In the genomic region with DNA sequence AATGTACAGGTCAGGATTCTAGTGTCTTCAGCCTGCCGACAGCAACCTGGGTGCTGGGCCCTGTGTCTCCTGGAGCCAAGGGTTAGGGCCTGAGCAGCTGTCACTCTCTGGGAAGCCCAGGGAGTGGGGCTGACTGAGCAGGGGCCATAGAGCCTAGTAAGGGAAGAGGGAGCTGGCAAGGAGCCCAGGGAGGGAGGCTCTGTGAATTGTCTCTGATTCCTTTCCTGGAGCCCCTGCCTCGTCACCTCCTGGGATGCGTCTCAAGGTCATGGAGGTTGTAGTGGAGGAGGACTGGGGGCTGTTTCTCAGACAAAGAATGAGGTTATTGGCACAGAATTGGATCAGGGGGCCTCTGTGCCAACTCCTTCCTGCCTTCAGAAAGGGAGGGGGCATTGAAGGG, we compare ENCODE assay signal across 18 cellular contexts.
A peak's percentile ranks its signal among the peaks of the same experiment; 100 is the strongest.
DNase-seq lines count a peak whose midpoint lies in the region.
"Had no signal": no experiment of that assay in that cellular context is flagged by ENCODE, and none has a peak within 500 bp of the region (broad histone marks: within the 10 kb centered on the region; RNA-seq: fewer than 3 reads in every experiment).

No MANE protein-coding gene starts in this region.

- H3K9me3 Mint-ChIP-seq in activated T-cell treated with anti-CD3 and anti-CD28 coated beads, Interleukin-2, amount 50 U/mL, for 24 hours = no peaks in the 10 kb centered on the region
- H3K9me3 Mint-ChIP-seq: activated CD4-positive, alpha-beta memory T cell treated with anti-CD3 and anti-CD28 coated beads for 36 hours; stimulated activated naive B cell treated with anti-CD40 and anti-IgM and Interleukin-4, amounts not matched to agents 10 μg/mL and 1 μg/mL and 100 μg/mL, for 72 hours; T-cell had no signal

- peak overlapping the region; percentile 4 for H3K27ac Mint-ChIP-seq in activated T-cell treated with anti-CD3 and anti-CD28 coated beads, Interleukin-2, amount 50 U/mL, for 24 hours
- H3K27ac Mint-ChIP-seq: activated CD4-positive, alpha-beta memory T cell treated with anti-CD3 and anti-CD28 coated beads for 36 hours; stimulated activated naive B cell treated with anti-CD40 and anti-IgM and Interleukin-4, amounts not matched to agents 10 μg/mL and 1 μg/mL and 100 μg/mL, for 72 hours; T-cell had no signal

- no peak for DNase-seq in activated T-cell treated with anti-CD3 and anti-CD28 coated beads, Interleukin-2, amount 50 U/mL, for 24 hours
- DNase-seq in activated T-cell treated with anti-CD3 and anti-CD28 coated beads, Interleukin-2, amount 50 U/mL, for 1 hour = no peak
- peak; percentile 97 for DNase-seq in NCI-H69 (lab: John Stamatoyannopoulos, UW)
- peak; percentile 29 for DNase-seq in epidermal melanocyte (ENCODE audit: insufficient read length, low spot score)
- no peak for DNase-seq in AG20443 (ENCODE audit: low spot score)
- no peak for DNase-seq in HuH-7 (ENCODE audit: low spot score)
- no peak for DNase-seq in stimulated activated naive CD4-positive, alpha-beta T cell treated with Interleukin-2 at 50 U/mL for 16 hours (lab: John Stamatoyannopoulos, UW)
- no peak for DNase-seq in activated CD8-positive, alpha-beta memory T cell treated with anti-CD3 and anti-CD28 coated beads for 24 hours
- DNase-seq: activated CD4-positive, alpha-beta memory T cell treated with anti-CD3 and anti-CD28 coated beads for 36 hours; erythroblast; MM.1S; naive thymus-derived CD4-positive, alpha-beta T cell; NCI-H526; psoas muscle; stimulated activated CD4-positive, alpha-beta T cell treated with anti-CD3 and anti-CD28 coated beads, Interleukin-12 subunit alpha, Interleukin-12 subunit beta, amount 100 ng/mL, for 4 hours; stimulated activated naive B cell treated with anti-CD40 and anti-IgM and Interleukin-4, amounts not matched to agents 10 μg/mL and 1 μg/mL and 100 μg/mL, for 72 hours; T-cell; upper lobe of right lung had no signal

- no peak overlapping the region for H3K4me3 Mint-ChIP-seq in activated T-cell treated with anti-CD3 and anti-CD28 coated beads, Interleukin-2, amount 50 U/mL, for 24 hours
- H3K4me3 Mint-ChIP-seq: activated CD4-positive, alpha-beta memory T cell treated with anti-CD3 and anti-CD28 coated beads for 36 hours; naive thymus-derived CD4-positive, alpha-beta T cell; stimulated activated naive B cell treated with anti-CD40 and anti-IgM and Interleukin-4, amounts not matched to agents 10 μg/mL and 1 μg/mL and 100 μg/mL, for 72 hours; T-cell had no signal

- no peaks in the 10 kb centered on the region for H3K27me3 Mint-ChIP-seq in activated T-cell treated with anti-CD3 and anti-CD28 coated beads, Interleukin-2, amount 50 U/mL, for 24 hours
- H3K27me3 Mint-ChIP-seq: activated CD4-positive, alpha-beta memory T cell treated with anti-CD3 and anti-CD28 coated beads for 36 hours; naive thymus-derived CD4-positive, alpha-beta T cell; stimulated activated naive B cell treated with anti-CD40 and anti-IgM and Interleukin-4, amounts not matched to agents 10 μg/mL and 1 μg/mL and 100 μg/mL, for 72 hours; T-cell had no signal

- H3K4me1 Mint-ChIP-seq in activated T-cell treated with anti-CD3 and anti-CD28 coated beads, Interleukin-2, amount 50 U/mL, for 24 hours (ENCODE audit: low read depth) = peaks cover 1% of the 10 kb centered on the region

- peaks cover 47% of the 10 kb centered on the region for H3K36me3 Mint-ChIP-seq in activated T-cell treated with anti-CD3 and anti-CD28 coated beads, Interleukin-2, amount 50 U/mL, for 24 hours (ENCODE audit: low read depth)

Comparison
In these comparisons a context has a peak if more than half of its experiments do, and no peak if none do; other contexts are left out.
1. DNase-seq: peak in NCI-H69 (single experiment) and epidermal melanocyte (single experiment); none in activated T-cell treated with anti-CD3 and anti-CD28 coated beads, Interleukin-2, amount 50 U/mL, for 24 hours (single experiment), activated T-cell treated with anti-CD3 and anti-CD28 coated beads, Interleukin-2, amount 50 U/mL, for 1 hour (single experiment), AG20443 (single experiment), HuH-7 (single experiment), stimulated activated naive CD4-positive, alpha-beta T cell treated with Interleukin-2 at 50 U/mL for 16 hours (single experiment) and activated CD8-positive, alpha-beta memory T cell treated with anti-CD3 and anti-CD28 coated beads for 24 hours (single experiment).